18 cellular contexts compared by ENCODE assay signal in genomic region chr15:75573643-75574384, GRCh38. TPM values are rescaled to one million over a fixed set of nuclear protein-coding genes. Genes with fewer than 3 reads are reported as not detected.
A peak's percentile ranks its signal among the peaks of the same experiment; 100 is the strongest.
DNase-seq lines count a peak whose midpoint lies in the region; ATAC-seq and TF ChIP-seq lines count a peak whose summit lies in the region.
"Had no signal": no experiment of that assay in that cellular context is flagged by ENCODE, and none has a peak within 500 bp of the region (broad histone marks: within the 10 kb centered on the region; RNA-seq: fewer than 3 reads in every experiment).

No MANE protein-coding gene starts in this region.

- peak overlapping the region; percentile 40 for H3K27ac Mint-ChIP-seq in activated CD4-positive, alpha-beta T cell treated with anti-CD3 and anti-CD28 coated beads for 36 hours
- H3K27ac Mint-ChIP-seq in effector memory CD8-positive, alpha-beta T cell: peak overlapping the region; percentile 1 to 4
- H3K27ac Mint-ChIP-seq in nephron progenitor cell: peak overlapping the region; percentile 94
- H3K27ac Mint-ChIP-seq: T-helper 1 cell treated with Interleukin-12 subunit alpha and Interleukin-12 subunit beta and Interleukin-4 antibody, amounts not matched to agents 30 μg/mL and 1 μg/mL, for 36 hours had no signal

- H3K4me1 Mint-ChIP-seq in activated CD4-positive, alpha-beta T cell treated with anti-CD3 and anti-CD28 coated beads for 36 hours: peaks cover 21% of the 10 kb centered on the region
- H3K4me1 Mint-ChIP-seq in effector memory CD8-positive, alpha-beta T cell (ENCODE audit: low read depth in 2 of 2): peaks cover 27 to 36% of the 10 kb centered on the region in 2 donors
- peaks cover 33% of the 10 kb centered on the region for H3K4me1 Mint-ChIP-seq in nephron progenitor cell

- TF ChIP-seq POLR2A in lower leg skin (IDR thresholded peaks at IDR 0.05) (no peak), heart left ventricle (IDR thresholded peaks at IDR 0.05) (no peak)

- peak; percentile 39 for ATAC-seq in activated CD4-positive, alpha-beta T cell treated with anti-CD3 and anti-CD28 coated beads for 36 hours
- no peak for ATAC-seq in effector memory CD8-positive, alpha-beta T cell (replicated peaks)
- ATAC-seq in upper lobe of right lung (no peak), heart left ventricle (no peak)
- ATAC-seq: heart right ventricle had no signal

- H3K9ac ChIP-seq in Loucy (ENCODE audit: low read depth, low read length, poor library complexity, severe bottlenecking): peak overlapping the region; percentile 26

- no peak overlapping the region for H3K4me3 Mint-ChIP-seq in activated CD4-positive, alpha-beta T cell treated with anti-CD3 and anti-CD28 coated beads for 36 hours
- peak overlapping the region in 1 of 2 donors; percentile 9 for H3K4me3 Mint-ChIP-seq in effector memory CD8-positive, alpha-beta T cell
- H3K4me3 Mint-ChIP-seq in nephron progenitor cell: peak overlapping the region; percentile 29
- H3K4me3 Mint-ChIP-seq: T-helper 1 cell treated with Interleukin-12 subunit alpha and Interleukin-12 subunit beta and Interleukin-4 antibody, amounts not matched to agents 30 μg/mL and 1 μg/mL, for 36 hours had no signal

- POLR2A ChIA-PET in activated CD4-positive, alpha-beta T cell treated with anti-CD3 and anti-CD28 coated beads for 36 hours (lab: Charles Lee): interaction anchor here (0.6 to 0.9 kb wide), 2 partner anchors 52 to 186 kb away, joined by 6 to 8 read pairs; partner anchors contain the start of gene SNUPN

- intact Hi-C loops in activated CD4-positive, alpha-beta T cell treated with anti-CD3 and anti-CD28 coated beads for 36 hours (cut with DNase I, micrococcal nuclease): no loop called here
- intact Hi-C loops in lower leg skin (cut with DNase I; ENCODE audit: low total_unique reads) (no loop called here), upper lobe of right lung (cut with DNase I) (no loop called here), heart left ventricle (cut with DNase I) (loop anchor here in 1 of 10 donors (10.0 kb wide), 1 partner anchor 59 kb away; no protein-coding TSS in a partner anchor)

- H2AFZ ChIP-seq in Loucy (ENCODE audit: low read length): no peak overlapping the region

- H3K9me3 Mint-ChIP-seq in activated CD4-positive, alpha-beta T cell treated with anti-CD3 and anti-CD28 coated beads for 36 hours (ENCODE audit: low read depth): no peaks in the 10 kb centered on the region
- H3K9me3 Mint-ChIP-seq in effector memory CD8-positive, alpha-beta T cell: no peaks in the 10 kb centered on the region
- peaks cover 4% of the 10 kb centered on the region for H3K9me3 Mint-ChIP-seq in nephron progenitor cell
- H3K9me3 Mint-ChIP-seq: T-helper 1 cell treated with Interleukin-12 subunit alpha and Interleukin-12 subunit beta and Interleukin-4 antibody, amounts not matched to agents 30 μg/mL and 1 μg/mL, for 36 hours had no signal

- peak overlapping the region; percentile 54 for H3K4me3 ChIP-seq in Loucy (ENCODE audit: low read length, poor library complexity, severe bottlenecking)
- H3K4me3 ChIP-seq in lower leg skin (ENCODE audit: low read depth, poor library complexity, severe bottlenecking): no peak overlapping the region
- H3K4me3 ChIP-seq in upper lobe of right lung: no peak overlapping the region
- H3K4me3 ChIP-seq in heart left ventricle: no peak overlapping the region
- H3K4me3 ChIP-seq: heart right ventricle, prostate gland, tibial artery had no signal

- H3K9me3 ChIP-seq in Loucy (ENCODE audit: insufficient read depth, low read depth, low read length) (no peaks in the 10 kb centered on the region), upper lobe of right lung (no peaks in the 10 kb centered on the region), heart left ventricle (no peaks in the 10 kb centered on the region)
- H3K9me3 ChIP-seq: heart right ventricle, prostate gland, tibial artery had no signal

- H3K27me3 ChIP-seq in Loucy (ENCODE audit: insufficient read depth, low read length, poor library complexity, severe bottlenecking) (peaks cover 3% of the 10 kb centered on the region), upper lobe of right lung (no peaks in the 10 kb centered on the region), heart left ventricle (no peaks in the 10 kb centered on the region)
- H3K27me3 ChIP-seq: heart right ventricle, tibial artery had no signal

- 93 to 96% methylated on average over 5 of the region's 5 CpGs for WGBS in lower leg skin, 2 donors
- WGBS in heart left ventricle, 4 donors: 93 to 98% (median 94%) methylated on average over 5 of the region's 5 CpGs

- CTCF ChIA-PET in activated CD4-positive, alpha-beta T cell treated with anti-CD3 and anti-CD28 coated beads for 36 hours (lab: Charles Lee): interaction anchor here (0.7 to 1.7 kb wide), 4 partner anchors 23 to 206 kb away, joined by 3 to 5 read pairs (median 4); partner anchors contain the start of gene MAN2C1

- H4K20me1 ChIP-seq in Loucy (ENCODE audit: insufficient read depth, low read length, poor library complexity, severe bottlenecking): peaks cover 41% of the 10 kb centered on the region

- H3K9me2 ChIP-seq in Loucy (replicated peaks; ENCODE audit: low read depth, low read length): no peaks in the 10 kb centered on the region

- peaks cover 96% of the 10 kb centered on the region for H3K79me2 ChIP-seq in Loucy (ENCODE audit: insufficient read depth, low read length)

- no peaks in the 10 kb centered on the region for H3K27me3 Mint-ChIP-seq in activated CD4-positive, alpha-beta T cell treated with anti-CD3 and anti-CD28 coated beads for 36 hours
- H3K27me3 Mint-ChIP-seq in effector memory CD8-positive, alpha-beta T cell: no peaks in the 10 kb centered on the region
- no peaks in the 10 kb centered on the region for H3K27me3 Mint-ChIP-seq in nephron progenitor cell (ENCODE audit: low read depth, poor library complexity)

- no peaks in the 10 kb centered on the region for H3F3A ChIP-seq in Loucy (ENCODE audit: low read depth)

- peak overlapping the region; percentile 69 for H3K4me2 ChIP-seq in Loucy (ENCODE audit: low read depth, low read length, poor library complexity, severe bottlenecking)

- H3K27ac ChIP-seq in upper lobe of right lung: no peak overlapping the region
- H3K27ac ChIP-seq in heart left ventricle: no peak overlapping the region
- H3K27ac ChIP-seq: prostate gland, tibial artery had no signal

- no peak for DNase-seq in activated CD4-positive, alpha-beta T cell treated with anti-CD3 and anti-CD28 coated beads for 36 hours
- no peak for DNase-seq in activated CD4-positive, alpha-beta T cell treated with anti-CD3 and anti-CD28 coated beads, Interleukin-2, amount 50 U/mL, for 4 hours
- DNase-seq in effector memory CD8-positive, alpha-beta T cell: no peak
- DNase-seq in nephron progenitor cell: no peak
- DNase-seq in lower leg skin (ENCODE audit: low spot score in 2 of 2): no peak
- no peak for DNase-seq in upper lobe of right lung
- no peak for DNase-seq in heart left ventricle
- DNase-seq: activated CD4-positive, alpha-beta T cell treated with anti-CD3 and anti-CD28 coated beads, Interleukin-2, amount 50 U/mL, for 1 hour; activated naive CD4-positive, alpha-beta T cell; cerebellar nuclear complex; erythroblast; heart right ventricle; NCI-H1105 treated with DMSO at 0.1 percent for 48 hours; NCI-H526; tibial artery had no signal

- TF ChIP-seq CTCF in Loucy (conservative IDR thresholded peaks at IDR 0.05; ENCODE audit: low read length): no peak
- TF ChIP-seq CTCF in nephron progenitor cell (IDR thresholded peaks at IDR 0.05): no peak
- TF ChIP-seq CTCF in lower leg skin (IDR thresholded peaks at IDR 0.05): no peak
- TF ChIP-seq CTCF in upper lobe of right lung (IDR thresholded peaks at IDR 0.05): no peak
- no peak for TF ChIP-seq CTCF in heart left ventricle (IDR thresholded peaks at IDR 0.05)

- no peaks in the 10 kb centered on the region for H3K36me3 ChIP-seq in Loucy (ENCODE audit: insufficient read depth, low read length)
- no peaks in the 10 kb centered on the region for H3K36me3 ChIP-seq in upper lobe of right lung
- peaks cover 0 to 7% (median 0%) of the 10 kb centered on the region in 9 donors for H3K36me3 ChIP-seq in heart left ventricle
- H3K36me3 ChIP-seq: prostate gland, tibial artery had no signal

- H3K4me1 ChIP-seq in Loucy (ENCODE audit: insufficient read depth, low read length, poor library complexity, severe bottlenecking) (peaks cover 48% of the 10 kb centered on the region), upper lobe of right lung (peaks cover 24% of the 10 kb centered on the region), heart left ventricle (peaks cover 0 to 57% (median 23%) of the 10 kb centered on the region in 12 donors)
- H3K4me1 ChIP-seq: prostate gland had no signal

- H3K36me3 Mint-ChIP-seq in activated CD4-positive, alpha-beta T cell treated with anti-CD3 and anti-CD28 coated beads for 36 hours (ENCODE audit: low read depth): peaks cover 6% of the 10 kb centered on the region
- H3K36me3 Mint-ChIP-seq in effector memory CD8-positive, alpha-beta T cell (ENCODE audit: insufficient read depth): peaks cover 11% of the 10 kb centered on the region
- H3K36me3 Mint-ChIP-seq in nephron progenitor cell (ENCODE audit: low read depth): peaks cover 27% of the 10 kb centered on the region

RNA-seq across cellular contexts. Expression of gene PTPN9, which starts 5.3 kb away (rescaled TPM):
- 10 to 100 TPM; 15.0 to 16.5 TPM for total RNA-seq in activated CD4-positive, alpha-beta T cell treated with anti-CD3 and anti-CD28 coated beads for 36 hours
- total RNA-seq in lower leg skin: 10 to 100 TPM in 3 of 4 donors, 1 to 10 TPM in 1; 7.3 to 15.5 (median 10.8) TPM
- total RNA-seq in upper lobe of right lung: 26.0 TPM
- 10 to 100 TPM in 3 of 9 donors, 1 to 10 TPM in 6; 4.6 to 16.8 (median 8.8) TPM for total RNA-seq in heart left ventricle
- polyA plus RNA-seq in heart left ventricle: 1 to 10 TPM; 2.4 to 7.7 TPM

RNA-seq across cellular contexts. Expression of gene SNUPN, which starts 51.7 kb away (rescaled TPM):
- total RNA-seq in activated CD4-positive, alpha-beta T cell treated with anti-CD3 and anti-CD28 coated beads for 36 hours: 10 to 100 TPM; 37.4 to 40.3 TPM
- total RNA-seq in lower leg skin (10 to 100 TPM; 16.5 to 19.7 (median 18.1) TPM), upper lobe of right lung (23.5 TPM), heart left ventricle (10 to 100 TPM; 13.2 to 21.6 (median 14.5) TPM)
- polyA plus RNA-seq in heart left ventricle: 10 to 100 TPM; 14.1 to 15.5 TPM

Comparison
In these comparisons a context has a peak if more than half of its experiments do, and no peak if none do; other contexts are left out.
1. H3K27ac Mint-ChIP-seq: peak in every context shown above with its lines; median percentile 94 in nephron progenitor cell; 40 in activated CD4-positive, alpha-beta T cell treated with anti-CD3 and anti-CD28 coated beads for 36 hours; 2 in effector memory CD8-positive, alpha-beta T cell.